17 cellular contexts compared by ENCODE assay signal in the genomic region with DNA sequence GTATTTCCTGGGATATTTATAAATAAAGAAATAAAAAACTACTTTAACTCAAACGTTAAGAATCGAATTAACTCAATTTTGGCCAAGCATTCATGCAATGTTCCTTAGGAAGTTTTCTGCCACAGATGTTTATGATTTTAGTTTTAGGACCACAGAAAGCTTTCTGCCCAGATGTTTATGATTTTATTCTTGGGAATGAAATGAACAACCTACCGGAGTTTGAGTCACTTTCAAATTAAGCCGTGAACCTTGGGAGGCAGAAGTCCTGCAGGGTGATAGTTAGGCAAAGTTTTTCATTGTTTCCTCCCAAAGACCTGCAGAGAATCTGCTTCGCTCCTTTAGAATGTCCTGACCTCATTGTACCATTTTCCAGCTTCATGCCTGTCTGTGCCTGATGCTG.
"Had no signal": no experiment of that assay in that cellular context is flagged by ENCODE, and none has a peak within 500 bp of the region (broad histone marks: within the 10 kb centered on the region; RNA-seq: fewer than 3 reads in every experiment).

No MANE protein-coding gene starts in this region.

- H3K4me3 ChIP-seq: left ventricle myocardium inferior, right atrium auricular region, stomach, thyroid gland, uterus had no signal

- H3K9me3 Mint-ChIP-seq: activated naive CD4-positive, alpha-beta T cell treated with anti-CD3 and anti-CD28 coated beads, Interleukin-2, amount 50 U/mL, for 72 hours had no signal

- H3K36me3 Mint-ChIP-seq: activated naive CD4-positive, alpha-beta T cell treated with anti-CD3 and anti-CD28 coated beads, Interleukin-2, amount 50 U/mL, for 72 hours had no signal

- FAIRE-seq: kidney, small intestine had no signal

- DNase-seq: activated CD4-positive, alpha-beta T cell treated with anti-CD3 and anti-CD28 coated beads, Interleukin-2, amount 50 U/mL, for 4 hours; activated CD4-positive, CD25-positive, alpha-beta regulatory T cell treated with anti-CD3 and anti-CD28 coated beads, Interleukin-2, amount 50 U/mL, for 72 hours; activated effector memory CD4-positive, alpha-beta T cell treated with Interleukin-2 at 50 U/mL for 16 hours; activated T-cell treated with anti-CD3 and anti-CD28 coated beads, Interleukin-2, amount 50 U/mL, for 1 hour; amygdala; cerebellar nuclear complex; foreskin melanocyte; kidney; left ventricle myocardium inferior; mesendoderm; small intestine; stomach; T-helper 9 cell; thyroid gland; uterus had no signal

- H3K27ac ChIP-seq: left ventricle myocardium inferior, right atrium auricular region, stomach, thyroid gland, uterus had no signal

- H3K4me1 ChIP-seq: right atrium auricular region, stomach, uterus had no signal

- H3K27me3 ChIP-seq: right atrium auricular region, thyroid gland, uterus had no signal

- H3K36me3 ChIP-seq: left ventricle myocardium inferior, right atrium auricular region, stomach, thyroid gland, uterus had no signal

- ATAC-seq: activated naive CD4-positive, alpha-beta T cell treated with anti-CD3 and anti-CD28 coated beads, Interleukin-2, amount 50 U/mL, for 72 hours had no signal

- H3K9me3 ChIP-seq: left ventricle myocardium inferior, right atrium auricular region, stomach, thyroid gland, uterus had no signal
